8 cellular contexts compared by ENCODE assay signal in the genomic region with DNA sequence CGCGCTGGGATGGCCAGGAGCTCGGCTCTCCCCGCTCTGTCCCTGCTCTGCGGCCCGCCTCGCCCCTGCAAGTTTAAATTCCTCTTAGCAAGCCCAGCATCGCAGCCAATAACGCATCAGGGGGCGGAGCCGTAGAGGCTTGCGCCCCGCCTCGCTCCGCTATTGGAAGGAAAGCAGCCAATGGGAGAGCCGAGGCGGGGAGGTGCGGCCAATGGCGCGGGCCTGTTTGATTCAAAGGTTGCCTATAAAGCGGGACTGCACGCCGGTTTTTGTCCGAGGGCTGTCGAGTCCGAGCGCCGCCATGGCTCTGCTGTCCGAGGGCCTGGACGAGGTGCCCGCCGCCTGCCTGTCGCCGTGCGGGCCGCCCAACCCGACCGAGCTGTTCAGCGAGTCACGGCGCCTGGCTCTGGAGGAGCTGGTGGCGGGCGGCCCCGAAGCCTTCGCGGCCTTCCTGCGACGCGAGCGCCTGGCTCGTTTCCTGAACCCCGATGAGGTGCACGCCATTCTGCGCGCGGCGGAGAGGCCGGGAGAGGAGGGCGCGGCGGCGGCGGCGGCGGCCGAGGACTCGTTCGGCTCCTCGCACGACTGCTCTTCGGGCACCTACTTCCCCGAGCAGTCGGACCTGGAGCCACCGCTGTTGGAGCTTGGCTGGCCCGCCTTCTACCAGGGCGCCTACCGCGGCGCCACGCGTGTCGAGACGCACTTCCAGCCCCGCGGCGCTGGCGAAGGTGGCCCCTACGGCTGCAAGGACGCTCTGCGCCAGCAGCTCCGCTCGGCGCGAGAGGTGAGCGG.
DNase-seq lines count a peak whose midpoint lies in the region; ATAC-seq lines count a peak whose summit lies in the region.

TSS of gene FAM83D (plus strand) at position 276 of the 792 bp plus-strand sequence. CDS start at position 302, 26 bp downstream.

- peak within 1 kb of the TSS; percentile 38 for H3K27ac Mint-ChIP-seq in central memory CD8-positive, alpha-beta T cell (ENCODE audit: low read depth)

- DNase-seq in AG20443 (ENCODE audit: low spot score): peak; percentile 100
- peak; percentile 96 to 98 for DNase-seq in NCI-H446 (lab: John Stamatoyannopoulos, UW)
- peak; percentile 77 to 92 (median 82) for DNase-seq in activated CD4-positive, CD25-positive, alpha-beta regulatory T cell (lab: John Stamatoyannopoulos, UW)
- peak; percentile 86 to 90 for DNase-seq in central memory CD8-positive, alpha-beta T cell (ENCODE audit: low spot score in 2 of 2)
- peak; percentile 99 for DNase-seq in islet precursor cell
- peak; percentile 92 to 96 (median 94) for DNase-seq in stimulated activated CD4-positive, alpha-beta T cell treated with anti-CD3 and anti-CD28 coated beads, Interleukin-12 subunit alpha, Interleukin-12 subunit beta, amount 100 ng/mL, for 48 hours (ENCODE audit: low read depth in 2 of 3, low spot score in 1 of 3)

- H3K9me3 Mint-ChIP-seq in central memory CD8-positive, alpha-beta T cell: no peaks in the 10 kb centered on the region

- H3K36me3 Mint-ChIP-seq in central memory CD8-positive, alpha-beta T cell (ENCODE audit: insufficient read depth): peaks cover 8% of the 10 kb centered on the region

- peaks cover 41% of the 10 kb centered on the region for H3K4me1 Mint-ChIP-seq in central memory CD8-positive, alpha-beta T cell

- H3K27me3 Mint-ChIP-seq in central memory CD8-positive, alpha-beta T cell: no peaks in the 10 kb centered on the region

- peak; percentile 91 for ATAC-seq in GM19043 (IDR thresholded peaks at IDR 0.05; ENCODE audit: low read depth, unreplicated experiment)
- ATAC-seq in HG03354 (IDR thresholded peaks at IDR 0.05; ENCODE audit: poor library complexity, severe bottlenecking, unreplicated experiment): peak; percentile 95
- peak; percentile 95 for ATAC-seq in central memory CD8-positive, alpha-beta T cell (replicated peaks; ENCODE audit: extremely low read depth, poor library complexity, severe bottlenecking)

- peak within 1 kb of the TSS; percentile 79 for H3K4me3 Mint-ChIP-seq in central memory CD8-positive, alpha-beta T cell

Comparison
In these comparisons a context has a peak if more than half of its experiments do, and no peak if none do; other contexts are left out.
1. Peak in every context shown above with its lines: DNase-seq and ATAC-seq.